ENCODE assay signal across 8 cellular contexts in genomic region chr3:17195856-17196604, GRCh38.
DNase-seq lines count a peak whose midpoint lies in the region; ATAC-seq lines count a peak whose summit lies in the region.

No MANE protein-coding gene starts in this region.

- H3K27ac Mint-ChIP-seq in stimulated activated naive CD8-positive, alpha-beta T cell treated with anti-CD3 and anti-CD28 coated beads, Interleukin-15, amount 100 ng/mL, for 72 hours, result no peak overlapping the region

- no peak overlapping the region for H3K4me3 Mint-ChIP-seq in stimulated activated naive CD8-positive, alpha-beta T cell treated with anti-CD3 and anti-CD28 coated beads, Interleukin-15, amount 100 ng/mL, for 72 hours

- no peak for DNase-seq in stimulated activated naive CD8-positive, alpha-beta T cell treated with anti-CD3 and anti-CD28 coated beads, Interleukin-15, Interleukin-2, amounts not matched to agents 100 U/mL and 50 U/mL, for 24 hours
- DNase-seq in stimulated activated naive CD8-positive, alpha-beta T cell treated with anti-CD3 and anti-CD28 coated beads, Interleukin-15, amount 100 ng/mL, for 72 hours, result no peak
- DNase-seq in SIG-M5 (lab: John Stamatoyannopoulos, UW) (peak; percentile 30), medulla oblongata (ENCODE audit: extremely low spot score) (peak; percentile 80), occipital lobe (lab: John Stamatoyannopoulos, UW) (no peak), GDM1 (lab: John Stamatoyannopoulos, UW) (no peak)
- DNase-seq in effector CD8-positive, alpha-beta T cell (lab: John Stamatoyannopoulos, UW), result no peak

- H3K4me1 Mint-ChIP-seq in stimulated activated naive CD8-positive, alpha-beta T cell treated with anti-CD3 and anti-CD28 coated beads, Interleukin-15, amount 100 ng/mL, for 72 hours, result peaks cover 13% of the 10 kb centered on the region

- H3K27me3 Mint-ChIP-seq in stimulated activated naive CD8-positive, alpha-beta T cell treated with anti-CD3 and anti-CD28 coated beads, Interleukin-15, amount 100 ng/mL, for 72 hours, result no peaks in the 10 kb centered on the region

- no peaks in the 10 kb centered on the region for H3K9me3 Mint-ChIP-seq in stimulated activated naive CD8-positive, alpha-beta T cell treated with anti-CD3 and anti-CD28 coated beads, Interleukin-15, amount 100 ng/mL, for 72 hours

- ATAC-seq in stimulated activated naive CD8-positive, alpha-beta T cell treated with anti-CD3 and anti-CD28 coated beads, Interleukin-15, Interleukin-2, amounts not matched to agents 100 U/mL and 50 U/mL, for 24 hours, result peak; percentile 32
- ATAC-seq in stimulated activated naive CD8-positive, alpha-beta T cell treated with anti-CD3 and anti-CD28 coated beads, Interleukin-15, amount 100 ng/mL, for 72 hours, result no peak
- ATAC-seq in HG03025 (IDR thresholded peaks at IDR 0.05; ENCODE audit: low FRiP score, unreplicated experiment), result peak; percentile 90

Comparison
In these comparisons a context has a peak if more than half of its experiments do, and no peak if none do; other contexts are left out.
1. DNase-seq: peak in SIG-M5 (single experiment) and medulla oblongata (single experiment); none in stimulated activated naive CD8-positive, alpha-beta T cell treated with anti-CD3 and anti-CD28 coated beads, Interleukin-15, Interleukin-2, amounts not matched to agents 100 U/mL and 50 U/mL, for 24 hours (single experiment), stimulated activated naive CD8-positive, alpha-beta T cell treated with anti-CD3 and anti-CD28 coated beads, Interleukin-15, amount 100 ng/mL, for 72 hours (0 of 2), occipital lobe (single experiment), GDM1 (single experiment) and effector CD8-positive, alpha-beta T cell (single experiment).